1 cellular context compared by ENCODE assay signal in genomic region chr22:21001601-21002325, GRCh38.
TF ChIP-seq lines count a peak whose summit lies in the region.

TSS of gene THAP7 (minus strand) at chr22:21002118. CDS start at chr22:21001911, 207 bp downstream.

TF ChIP-seq in K562, 482 proteins besides CTCF, POLR2A, EP300 and RAD21 (continued from another document):
- no peak for TF ChIP-seq MNT (conservative IDR thresholded peaks at IDR 0.05)
- TF ChIP-seq ZNF311 (CRISPR knock-in tag; IDR thresholded peaks at IDR 0.05), result peak; percentile 53; the same call in 1 of the 2 replicates
- TF ChIP-seq POLR2AphosphoS5 (IDR thresholded peaks at IDR 0.05; ENCODE audit: control insufficient read depth, insufficient read depth, low read depth, low read length), result no peak
- peak; percentile 89 for TF ChIP-seq JUN (IDR thresholded peaks at IDR 0.05; ENCODE audit: borderline replicate concordance, low read depth, low read length)
- no peak for TF ChIP-seq JUN (CRISPR knock-in tag; IDR thresholded peaks at IDR 0.05; ENCODE audit: borderline replicate concordance)
- TF ChIP-seq ZBTB12 (CRISPR knock-in tag; IDR thresholded peaks at IDR 0.05), result peak; percentile 97
- TF ChIP-seq TAL1 (IDR thresholded peaks at IDR 0.05), result no peak
- TF ChIP-seq SMAD4 (CRISPR knock-in tag; conservative IDR thresholded peaks at IDR 0.05), result peak; percentile 96
- peak; percentile 95 for TF ChIP-seq GTF2F1 (IDR thresholded peaks at IDR 0.05; ENCODE audit: low read depth, low read length)
- TF ChIP-seq ZC3H11A (IDR thresholded peaks at IDR 0.05; ENCODE audit: low read depth, low read length), result no peak; the same call in 1 of the 2 replicates
- peak; percentile 87 for TF ChIP-seq TFE3 (CRISPR knock-in tag; IDR thresholded peaks at IDR 0.05)
- TF ChIP-seq ZNF316 (IDR thresholded peaks at IDR 0.05), result no peak
- no peak for TF ChIP-seq SOX6 (IDR thresholded peaks at IDR 0.05)
- TF ChIP-seq MTF1 (CRISPR knock-in tag; IDR thresholded peaks at IDR 0.05; ENCODE audit: borderline replicate concordance), result peak; percentile 94
- peak; percentile 87; the same call in 1 of the 2 replicates for TF ChIP-seq NR2F6 (CRISPR knock-in tag; IDR thresholded peaks at IDR 0.05)
- TF ChIP-seq ZKSCAN1 (IDR thresholded peaks at IDR 0.05; ENCODE audit: low read depth, low read length), result peak; percentile 88
- peak; percentile 81 for TF ChIP-seq ZNF449 (CRISPR knock-in tag; IDR thresholded peaks at IDR 0.05)
- TF ChIP-seq MAZ (CRISPR knock-in tag; conservative IDR thresholded peaks at IDR 0.05 in 1 of 2, IDR thresholded peaks at IDR 0.05 in 1 of 2), result peak in 1 of 2 experiments; percentile 100; a peak in 2 of 4 replicates
- peak; percentile 100 for TF ChIP-seq TAF7 (tag; IDR thresholded peaks at IDR 0.05)
- TF ChIP-seq HMG20B (CRISPR knock-in tag; IDR thresholded peaks at IDR 0.05), result no peak
- no peak for TF ChIP-seq SUPT5H (IDR thresholded peaks at IDR 0.05)
- TF ChIP-seq HEY1 (CRISPR knock-in tag; IDR thresholded peaks at IDR 0.05; ENCODE audit: borderline replicate concordance), result no peak
- TF ChIP-seq NUFIP1 (IDR thresholded peaks at IDR 0.05; ENCODE audit: partially characterized antibody), result no peak
- peak; percentile 82 for TF ChIP-seq SREBF1 (IDR thresholded peaks at IDR 0.05; ENCODE audit: borderline replicate concordance, low read depth, low read length)
- peak; percentile 84 for TF ChIP-seq BCL6 (CRISPR knock-in tag; IDR thresholded peaks at IDR 0.05)
- TF ChIP-seq CBFA2T2 (conservative IDR thresholded peaks at IDR 0.05), result no peak
- TF ChIP-seq SIN3A (IDR thresholded peaks at IDR 0.05; ENCODE audit: borderline replicate concordance in 2 of 2, control insufficient read depth in 1 of 2, low read depth in 2 of 2, low read length in 2 of 2), result peak in 1 of 2 experiments; percentile 97; a peak in 2 of 4 replicates
- no peak for TF ChIP-seq NCOA1 (IDR thresholded peaks at IDR 0.05; ENCODE audit: low read depth)
- TF ChIP-seq DLX4 (CRISPR knock-in tag; IDR thresholded peaks at IDR 0.05), result no peak
- TF ChIP-seq E2F3 (CRISPR knock-in tag; IDR thresholded peaks at IDR 0.05), result peak; percentile 99
- peak; percentile 92 for TF ChIP-seq MXD1 (CRISPR knock-in tag; IDR thresholded peaks at IDR 0.05; ENCODE audit: borderline replicate concordance, poor library complexity, severe bottlenecking)
- no peak for TF ChIP-seq NONO (IDR thresholded peaks at IDR 0.05; ENCODE audit: low read depth in 2 of 2, low read length in 1 of 2)
- TF ChIP-seq CBX1 (IDR thresholded peaks at IDR 0.05; ENCODE audit: low read depth), result no peak
- TF ChIP-seq ZZZ3 (IDR thresholded peaks at IDR 0.05), result no peak
- TF ChIP-seq ZNF584 (CRISPR knock-in tag; IDR thresholded peaks at IDR 0.05; ENCODE audit: low read depth), result no peak
